ENCODE assay signal across 22 cellular contexts in the genomic region with DNA sequence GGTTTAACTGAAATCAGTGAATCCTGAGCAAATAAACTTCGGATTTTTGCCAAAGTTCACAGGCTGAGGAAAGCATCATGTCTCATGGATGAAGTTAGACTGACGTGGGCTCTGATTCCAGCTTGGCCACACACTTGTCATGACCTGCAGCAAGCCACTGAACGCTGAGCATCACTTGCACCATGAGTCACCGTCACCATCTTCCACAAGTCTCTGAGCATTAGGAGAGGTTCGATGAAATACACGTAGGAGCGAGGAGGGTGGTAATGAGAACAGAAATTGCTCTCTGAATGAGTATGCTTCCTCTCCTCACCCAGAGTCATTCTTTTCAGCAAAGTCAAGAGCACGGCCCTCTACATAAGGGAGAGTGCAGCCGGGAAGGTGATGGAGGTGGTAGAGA. TPM values are rescaled to one million over a fixed set of nuclear protein-coding genes. Genes with fewer than 3 reads are reported as not detected.
"Had no signal": no experiment of that assay in that cellular context is flagged by ENCODE, and none has a peak within 500 bp of the region (broad histone marks: within the 10 kb centered on the region; RNA-seq: fewer than 3 reads in every experiment).

No MANE protein-coding gene starts in this region.

- H3K9me3 ChIP-seq: body of pancreas, colonic mucosa, gastrocnemius medialis, heart right ventricle, right atrium auricular region, tibial nerve, uterus had no signal

- H3K4me1 ChIP-seq: body of pancreas, colonic mucosa, gastrocnemius medialis, heart right ventricle, right atrium auricular region, tibial nerve, uterus had no signal

- DNase-seq: activated CD4-positive, alpha-beta T cell treated with anti-CD3 and anti-CD28 coated beads, Interleukin-2, amount 10 ng/mL, durations not matched to agents 7 days and 5 days; activated CD8-positive, alpha-beta memory T cell treated with anti-CD3 and anti-CD28 coated beads, Interleukin-2, amount 50 U/mL, for 4 hours; activated naive CD4-positive, alpha-beta T cell treated with anti-CD3 and anti-CD28 coated beads for 36 hours; activated T-cell treated with anti-CD3 and anti-CD28 coated beads, Interleukin-2, amount 50 U/mL, for 4 hours; body of pancreas; colonic mucosa; endodermal cell; erythroblast; gastrocnemius medialis; heart right ventricle; left ventricle myocardium superior; occipital lobe; stimulated activated CD4-positive, alpha-beta T cell treated with anti-CD3 and anti-CD28 coated beads, Interleukin-2, amount 100 ng/mL, for 24 hours; stimulated activated naive CD8-positive, alpha-beta T cell treated with anti-CD3 and anti-CD28 coated beads, Interleukin-15, Interleukin-2, amounts not matched to agents 100 U/mL and 50 U/mL, for 24 hours; substantia nigra; T1000; uterus had no signal

- H3K36me3 ChIP-seq: colonic mucosa, gastrocnemius medialis, heart right ventricle, right atrium auricular region, tibial nerve, uterus had no signal

- H3K4me3 ChIP-seq: body of pancreas, colonic mucosa, gastrocnemius medialis, heart right ventricle, right atrium auricular region, tibial nerve, uterus had no signal

- H3K27ac ChIP-seq: body of pancreas, colonic mucosa, gastrocnemius medialis, heart right ventricle, right atrium auricular region, tibial nerve, uterus had no signal

- H3K27me3 ChIP-seq: body of pancreas, colonic mucosa, gastrocnemius medialis, right atrium auricular region, tibial nerve, uterus had no signal

- ATAC-seq: activated CD4-positive, CD25-positive, alpha-beta regulatory T cell treated with anti-CD3 and anti-CD28 coated beads, Interleukin-2, amount 50 U/mL, for 24 hours; activated T-cell treated with anti-CD3 and anti-CD28 coated beads, Interleukin-2, amount 50 U/mL, for 4 hours; body of pancreas; gastrocnemius medialis; heart right ventricle; left ventricle myocardium superior; stimulated activated naive CD8-positive, alpha-beta T cell treated with anti-CD3 and anti-CD28 coated beads, Interleukin-15, Interleukin-2, amounts not matched to agents 100 U/mL and 50 U/mL, for 24 hours had no signal

RNA-seq across cellular contexts. Expression of gene TRIML2, which starts 3.8 kb away (rescaled TPM):
- total RNA-seq: activated CD4-positive, alpha-beta T cell treated with anti-CD3 and anti-CD28 coated beads, Interleukin-2, amount 10 ng/mL, durations not matched to agents 7 days and 5 days; activated naive CD4-positive, alpha-beta T cell treated with anti-CD3 and anti-CD28 coated beads for 36 hours; body of pancreas; gastrocnemius medialis; heart right ventricle; left ventricle myocardium superior; mononuclear cell; occipital lobe; posterior vena cava; right atrium auricular region; tibial nerve; uterus had no signal

RNA-seq across cellular contexts. Expression of gene TRIML1, which starts 26.1 kb away (rescaled TPM):
- total RNA-seq: activated CD4-positive, alpha-beta T cell treated with anti-CD3 and anti-CD28 coated beads, Interleukin-2, amount 10 ng/mL, durations not matched to agents 7 days and 5 days; activated naive CD4-positive, alpha-beta T cell treated with anti-CD3 and anti-CD28 coated beads for 36 hours; activated T-cell treated with anti-CD3 and anti-CD28 coated beads, Interleukin-2, amount 50 U/mL, for 4 hours; body of pancreas; colonic mucosa; endodermal cell; gastrocnemius medialis; heart right ventricle; left ventricle myocardium superior; mononuclear cell; occipital lobe; posterior vena cava; right atrium auricular region; tibial nerve; uterus had no signal
